9 cellular contexts compared by ENCODE assay signal in the genomic region with DNA sequence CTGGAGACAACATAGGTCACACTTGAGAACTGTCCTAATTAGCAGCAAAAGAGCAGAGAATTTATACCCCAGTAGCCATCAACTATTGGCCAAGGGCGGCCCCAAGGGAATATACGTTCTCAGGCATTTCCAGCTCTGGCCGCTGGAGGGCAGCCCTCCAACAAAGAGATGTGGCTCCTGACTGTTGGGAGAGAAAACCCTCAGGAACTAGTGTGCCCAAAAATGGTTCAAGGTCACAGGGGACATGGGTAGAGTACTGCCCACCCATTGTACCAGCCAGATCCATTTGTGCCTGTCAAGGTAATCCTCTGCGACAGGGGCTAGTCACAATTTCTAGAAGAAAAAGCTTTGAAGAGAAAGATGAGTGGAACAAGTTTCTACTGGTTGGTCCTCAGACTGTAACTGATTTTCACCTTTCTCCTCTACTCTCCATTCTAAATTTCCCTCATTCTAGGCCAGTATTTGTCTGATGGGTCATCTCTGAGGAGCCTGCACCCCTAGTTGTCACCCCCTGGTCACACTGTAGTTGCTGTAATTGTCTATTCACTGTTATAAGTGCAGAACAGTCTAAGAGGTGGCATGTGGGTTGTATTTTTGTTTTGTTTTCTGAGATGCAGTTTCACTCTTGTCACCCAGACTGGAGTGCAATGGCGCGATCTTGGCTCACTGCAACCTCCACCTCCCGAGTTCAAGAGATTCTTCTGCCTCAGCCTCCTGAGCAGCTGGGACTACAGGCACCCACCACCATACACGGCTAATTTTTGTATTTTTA. TPM values are rescaled to one million over a fixed set of nuclear protein-coding genes. Genes with fewer than 3 reads are reported as not detected.
DNase-seq lines count a peak whose midpoint lies in the region; ATAC-seq and TF ChIP-seq lines count a peak whose summit lies in the region.
"Had no signal": no experiment of that assay in that cellular context is flagged by ENCODE, and none has a peak within 500 bp of the region (broad histone marks: within the 10 kb centered on the region; RNA-seq: fewer than 3 reads in every experiment).

No MANE protein-coding gene starts in this region.

- no peaks in the 10 kb centered on the region for H3K4me1 ChIP-seq in ascending aorta
- no peaks in the 10 kb centered on the region for H3K4me1 ChIP-seq in iPS DF 6.9 (ENCODE audit: control insufficient read depth, insufficient read depth, low read length)

- no peaks in the 10 kb centered on the region for H3K9me3 ChIP-seq in T-helper 17 cell (ENCODE audit: control insufficient read depth, low read length, poor library complexity, severe bottlenecking)
- H3K9me3 ChIP-seq in ascending aorta = no peaks in the 10 kb centered on the region
- H3K9me3 ChIP-seq in iPS DF 6.9 (ENCODE audit: control insufficient read depth, insufficient read depth, low read length) = no peaks in the 10 kb centered on the region

- WGBS in iPS DF 6.9 (ENCODE audit: insufficient coverage, insufficient read length) = no CpG with 5 or more reads among the region's 8 CpGs

- H3K4me3 Mint-ChIP-seq in T-helper 17 cell = no peak overlapping the region

- peak; percentile 87 for TF ChIP-seq CTCF in GM12865 (IDR thresholded peaks at IDR 0.05; ENCODE audit: insufficient read depth, low read depth, low read length, missing control alignments)
- TF ChIP-seq CTCF in ascending aorta (IDR thresholded peaks at IDR 0.05) = peak; percentile 18 to 79 (median 64)

- peaks cover 2% of the 10 kb centered on the region for H3K4me1 Mint-ChIP-seq in T-helper 17 cell

- H3K27ac ChIP-seq in ascending aorta (no peak overlapping the region), iPS DF 6.9 (ENCODE audit: low read length) (no peak overlapping the region)
- H3K27ac ChIP-seq: skin epidermis had no signal

- intact Hi-C loops in ascending aorta (cut with DNase I) = loop anchor here (1.0 to 2.0 kb wide), 2 partner anchors 387 to 390 kb away; no protein-coding TSS in a partner anchor

- no peaks in the 10 kb centered on the region for H3K27me3 ChIP-seq in ascending aorta
- no peaks in the 10 kb centered on the region for H3K27me3 ChIP-seq in iPS DF 6.9 (ENCODE audit: control insufficient read depth, insufficient read depth, low read length)

- H3K27me3 Mint-ChIP-seq in T-helper 17 cell = peaks cover 9% of the 10 kb centered on the region

- H3K36me3 Mint-ChIP-seq in T-helper 17 cell (ENCODE audit: low read depth) = no peaks in the 10 kb centered on the region

- ATAC-seq in HG02610 (IDR thresholded peaks at IDR 0.05; ENCODE audit: unreplicated experiment) (peak; percentile 86), T-helper 17 cell (peak; percentile 91), HG03039 (IDR thresholded peaks at IDR 0.05; ENCODE audit: unreplicated experiment) (no peak)

- DNase-seq in GM12865 (ENCODE audit: low read depth) (peak; percentile 72), NCI-H1417 treated with DMSO at 0.1 percent for 48 hours (lab: John Stamatoyannopoulos, UW) (peak; percentile 35), T-helper 17 cell (peak; percentile 40 to 60 (median 41)), ascending aorta (ENCODE audit: low spot score in 2 of 2) (peak in 1 of 2 donors; percentile 73), iPS DF 6.9 (ENCODE audit: low read depth, low spot score) (peak; percentile 54)
- peak; percentile 51 to 77 (median 59) for DNase-seq in stimulated activated CD4-positive, alpha-beta T cell treated with anti-CD3 and anti-CD28 coated beads, Interleukin-12 subunit alpha, Interleukin-12 subunit beta, amount 100 ng/mL, for 48 hours (ENCODE audit: low read depth in 2 of 3, low spot score in 1 of 3)

- H3K27ac Mint-ChIP-seq in T-helper 17 cell = no peak overlapping the region

- H3K4me3 ChIP-seq in GM12865 (ENCODE audit: low read depth, low read length) (no peak overlapping the region), ascending aorta (no peak overlapping the region), iPS DF 6.9 (ENCODE audit: low read length) (no peak overlapping the region)
- H3K4me3 ChIP-seq: skin epidermis had no signal

- H3K36me3 ChIP-seq in ascending aorta (no peaks in the 10 kb centered on the region), iPS DF 6.9 (ENCODE audit: control insufficient read depth, insufficient read depth, low read length) (no peaks in the 10 kb centered on the region)

RNA-seq across cellular contexts. Expression of gene C7orf33, which starts 14.7 kb away (rescaled TPM):
- total RNA-seq in T-helper 17 cell = not detected
- not detected for total RNA-seq in ascending aorta
